8 cellular contexts compared by ENCODE assay signal in the genomic region with DNA sequence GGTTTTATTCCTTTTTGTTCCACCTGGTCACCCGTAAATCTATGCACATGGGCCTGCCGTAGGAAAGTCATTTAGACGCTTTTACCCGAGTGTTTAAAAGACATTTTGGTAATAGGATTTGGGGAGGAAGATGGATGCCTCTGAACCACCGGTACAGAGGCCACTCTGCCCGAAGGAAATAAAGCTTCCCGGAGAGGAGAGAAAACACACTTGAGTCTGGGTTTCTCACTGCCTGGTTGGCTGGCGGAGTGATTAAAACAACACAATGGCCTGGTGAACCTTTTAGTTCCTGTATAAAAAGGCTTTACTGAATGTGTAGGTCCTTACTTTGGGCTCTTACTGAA. TPM values are rescaled to one million over a fixed set of nuclear protein-coding genes. Genes with fewer than 3 reads are reported as not detected.
DNase-seq lines count a peak whose midpoint lies in the region; ATAC-seq, FAIRE-seq and TF ChIP-seq lines count a peak whose summit lies in the region.

No MANE protein-coding gene starts in this region.

- peak overlapping the region; percentile 30 to 76 for H3K4me3 ChIP-seq in CD4-positive, alpha-beta memory T cell (ENCODE audit: low read length in 2 of 2)
- H3K4me3 ChIP-seq in NB4 (ENCODE audit: low read depth, low read length) = peak overlapping the region; percentile 70

- intact Hi-C loops in CD4-positive, alpha-beta memory T cell (cut with micrococcal nuclease) = loop anchor here (2.0 to 10.0 kb wide), 4 partner anchors 64 to 1578 kb away; a partner anchor contains a TSS

- H3K9me3 ChIP-seq in CD4-positive, alpha-beta memory T cell (ENCODE audit: control insufficient read depth in 1 of 2, low read length in 2 of 2) = no peaks in the 10 kb centered on the region

- H3K4me3 Mint-ChIP-seq in CD4-positive, alpha-beta memory T cell = peak overlapping the region; percentile 88 to 97 (median 93)
- H3K4me3 Mint-ChIP-seq in progenitor cell of endocrine pancreas (ENCODE audit: low read depth) = peak overlapping the region; percentile 74

- H3K27me3 Mint-ChIP-seq in CD4-positive, alpha-beta memory T cell = no peaks in the 10 kb centered on the region
- no peaks in the 10 kb centered on the region for H3K27me3 Mint-ChIP-seq in progenitor cell of endocrine pancreas

- peaks cover 22% of the 10 kb centered on the region for H3K4me1 ChIP-seq in CD4-positive, alpha-beta memory T cell (ENCODE audit: insufficient read depth, low read length)

- peaks cover 0 to 5% of the 10 kb centered on the region in 2 donors for H3K36me3 Mint-ChIP-seq in CD4-positive, alpha-beta memory T cell
- peaks cover 1% of the 10 kb centered on the region for H3K36me3 Mint-ChIP-seq in progenitor cell of endocrine pancreas (ENCODE audit: insufficient read depth)

- TF ChIP-seq POLR2A in NB4 (IDR thresholded peaks at IDR 0.05; ENCODE audit: extremely low read depth, insufficient read length) = no peak

- peaks cover 9 to 25% (median 17%) of the 10 kb centered on the region in 4 donors for H3K4me1 Mint-ChIP-seq in CD4-positive, alpha-beta memory T cell
- peaks cover 9% of the 10 kb centered on the region for H3K4me1 Mint-ChIP-seq in progenitor cell of endocrine pancreas (ENCODE audit: low read depth)

- CTCF ChIA-PET in CD4-positive, alpha-beta memory T cell (lab: Charles Lee; ENCODE audit: partially characterized antibody) = no interaction called here

- FAIRE-seq in frontal cortex (lab: Jason Lieb, UNC) = no peak

- H3K36me3 ChIP-seq in CD4-positive, alpha-beta memory T cell (ENCODE audit: insufficient read depth, low read length) = no peaks in the 10 kb centered on the region

- DNase-seq in CD4-positive, alpha-beta memory T cell = peak in 1 of 5 donors; percentile 35
- DNase-seq in NB4 (ENCODE audit: low read depth) (no peak), frontal cortex (ENCODE audit: low spot score in 2 of 2) (peak; percentile 14 to 20), progenitor cell of endocrine pancreas (ENCODE audit: low spot score, unreplicated experiment) (no peak), H4 (ENCODE audit: low spot score) (no peak)
- DNase-seq in activated CD8-positive, alpha-beta memory T cell treated with anti-CD3 and anti-CD28 coated beads, Interleukin-2, amount 50 U/mL, for 48 hours = peak; percentile 58

- H3K27me3 ChIP-seq in CD4-positive, alpha-beta memory T cell (ENCODE audit: insufficient read depth, low read length) = no peaks in the 10 kb centered on the region

- peak overlapping the region; percentile 85 for H3K27ac ChIP-seq in CD4-positive, alpha-beta memory T cell (ENCODE audit: low read depth, low read length)

- H3K27ac Mint-ChIP-seq in CD4-positive, alpha-beta memory T cell = peak overlapping the region; percentile 96 to 99 (median 98)
- H3K27ac Mint-ChIP-seq in progenitor cell of endocrine pancreas = peak overlapping the region; percentile 99

- TF ChIP-seq CTCF in NB4 (IDR thresholded peaks at IDR 0.05; ENCODE audit: low read depth, low read length) = no peak
- no peak for TF ChIP-seq CTCF in progenitor cell of endocrine pancreas (IDR thresholded peaks at IDR 0.05; ENCODE audit: unreplicated experiment)

- POLR2A ChIA-PET in CD4-positive, alpha-beta memory T cell (lab: Charles Lee; ENCODE audit: partially characterized antibody) = no interaction called here

- no peaks in the 10 kb centered on the region for H3K9me3 Mint-ChIP-seq in CD4-positive, alpha-beta memory T cell
- H3K9me3 Mint-ChIP-seq in progenitor cell of endocrine pancreas (ENCODE audit: low read depth) = peaks cover 3% of the 10 kb centered on the region

- ATAC-seq in GM19467 (IDR thresholded peaks at IDR 0.05; ENCODE audit: unreplicated experiment) (peak; percentile 0), HG02981 (IDR thresholded peaks at IDR 0.05; ENCODE audit: unreplicated experiment) (no peak)

RNA-seq across cellular contexts. Expression of a gene that starts 0.8 kb away (rescaled TPM):
- total RNA-seq in CD4-positive, alpha-beta memory T cell = 1 to 10 TPM; 6.7 to 7.5 TPM
- polyA plus RNA-seq in CD4-positive, alpha-beta memory T cell = 1 to 10 TPM; 3.2 to 7.3 TPM
- 19.2 TPM for total RNA-seq in frontal cortex
- 6.5 and 7.0 TPM in 2 replicates for total RNA-seq in progenitor cell of endocrine pancreas
- total RNA-seq in H4 (2014; rRNA removed; shearing (Covaris generic)) = 3.2 and 3.5 TPM in 2 replicates

RNA-seq across cellular contexts. Expression of a gene that starts 1.3 kb away (rescaled TPM):
- not detected for total RNA-seq in CD4-positive, alpha-beta memory T cell
- not detected for polyA plus RNA-seq in CD4-positive, alpha-beta memory T cell
- 4.5 TPM for total RNA-seq in frontal cortex
- 0.46 and 1.0 TPM in 2 replicates for total RNA-seq in progenitor cell of endocrine pancreas
- total RNA-seq in H4 (2014; rRNA removed; shearing (Covaris generic)) = not detected in 2 replicates

Comparison
In these comparisons a context has a peak if more than half of its experiments do, and no peak if none do; other contexts are left out.
1. DNase-seq: peak in activated CD8-positive, alpha-beta memory T cell treated with anti-CD3 and anti-CD28 coated beads, Interleukin-2, amount 50 U/mL, for 48 hours (single experiment) and frontal cortex (2 of 2); none in NB4 (single experiment), progenitor cell of endocrine pancreas (single experiment) and H4 (single experiment).